Comparison of ENCODE assay signal across 12 cellular contexts in genomic region chr17:48587276-48588073, GRCh38. TPM values are rescaled to one million over a fixed set of nuclear protein-coding genes. Genes with fewer than 3 reads are reported as not detected.
DNase-seq lines count a peak whose midpoint lies in the region; ATAC-seq and TF ChIP-seq lines count a peak whose summit lies in the region.
"Had no signal": no experiment of that assay in that cellular context is flagged by ENCODE, and none has a peak within 500 bp of the region (broad histone marks: within the 10 kb centered on the region; RNA-seq: fewer than 3 reads in every experiment).

No MANE protein-coding gene starts in this region.

- H3K27ac Mint-ChIP-seq in dendritic cell treated with granulocyte-macrophage colony-stimulating factor and Interleukin-4, amounts not matched to agents 40 ng/mL and 50 ng/mL, for 4 days = peak overlapping the region; percentile 38
- no peak overlapping the region for H3K27ac Mint-ChIP-seq in progenitor cell of endocrine pancreas

- intact Hi-C loops in dendritic cell treated with granulocyte-macrophage colony-stimulating factor and Interleukin-4, amounts not matched to agents 40 ng/mL and 50 ng/mL, for 4 days (cut with micrococcal nuclease) = no loop called here

- peaks cover 61% of the 10 kb centered on the region for H3K4me1 Mint-ChIP-seq in dendritic cell treated with granulocyte-macrophage colony-stimulating factor and Interleukin-4, amounts not matched to agents 40 ng/mL and 50 ng/mL, for 4 days (ENCODE audit: low read depth)
- H3K4me1 Mint-ChIP-seq in progenitor cell of endocrine pancreas (ENCODE audit: low read depth) = peaks cover 4% of the 10 kb centered on the region

- H3K4me3 Mint-ChIP-seq in dendritic cell treated with granulocyte-macrophage colony-stimulating factor and Interleukin-4, amounts not matched to agents 40 ng/mL and 50 ng/mL, for 4 days = no peak overlapping the region
- H3K4me3 Mint-ChIP-seq in progenitor cell of endocrine pancreas (ENCODE audit: low read depth) = peak overlapping the region; percentile 63

- no peak for TF ChIP-seq CTCF in progenitor cell of endocrine pancreas (IDR thresholded peaks at IDR 0.05; ENCODE audit: unreplicated experiment)

- peak; percentile 74 for DNase-seq in DMS153 treated with DMSO at 0.1 percent for 48 hours (lab: John Stamatoyannopoulos, UW; ENCODE audit: unreplicated experiment)
- DNase-seq in NCI-H2081 treated with DMSO at 0.1 percent for 48 hours (lab: John Stamatoyannopoulos, UW) = peak; percentile 79
- no peak for DNase-seq in progenitor cell of endocrine pancreas (ENCODE audit: low spot score, unreplicated experiment)
- no peak for DNase-seq in NCI-H1048 (lab: John Stamatoyannopoulos, UW)
- no peak for DNase-seq in stimulated activated CD4-positive, alpha-beta T cell treated with anti-CD3 and anti-CD28 coated beads, Interleukin-12 subunit alpha, Interleukin-12 subunit beta, amount 100 ng/mL, for 4 hours
- DNase-seq: activated CD4-positive, alpha-beta T cell treated with anti-CD3 and anti-CD28 coated beads for 1 hour; anterior cingulate cortex; foreskin fibroblast; NCI-H446 had no signal

- H3K9me3 Mint-ChIP-seq in dendritic cell treated with granulocyte-macrophage colony-stimulating factor and Interleukin-4, amounts not matched to agents 40 ng/mL and 50 ng/mL, for 4 days = no peaks in the 10 kb centered on the region
- no peaks in the 10 kb centered on the region for H3K9me3 Mint-ChIP-seq in progenitor cell of endocrine pancreas (ENCODE audit: low read depth)

- ATAC-seq in HG02623 (IDR thresholded peaks at IDR 0.05; ENCODE audit: unreplicated experiment) (no peak), HG02981 (IDR thresholded peaks at IDR 0.05; ENCODE audit: unreplicated experiment) (no peak)

- H3K36me3 Mint-ChIP-seq in dendritic cell treated with granulocyte-macrophage colony-stimulating factor and Interleukin-4, amounts not matched to agents 40 ng/mL and 50 ng/mL, for 4 days (ENCODE audit: low read depth) = no peaks in the 10 kb centered on the region
- peaks cover 1% of the 10 kb centered on the region for H3K36me3 Mint-ChIP-seq in progenitor cell of endocrine pancreas (ENCODE audit: insufficient read depth)

- H3K27me3 Mint-ChIP-seq in dendritic cell treated with granulocyte-macrophage colony-stimulating factor and Interleukin-4, amounts not matched to agents 40 ng/mL and 50 ng/mL, for 4 days = peaks cover 100% of the 10 kb centered on the region
- peaks cover 100% of the 10 kb centered on the region for H3K27me3 Mint-ChIP-seq in progenitor cell of endocrine pancreas

RNA-seq across cellular contexts. Expression of gene HOXB3, which starts 2.6 kb away (rescaled TPM):
- total RNA-seq in progenitor cell of endocrine pancreas = 19.4 and 32.1 TPM in 2 replicates

RNA-seq across cellular contexts. Expression of gene HOXB5, which starts 6.1 kb away (rescaled TPM):
- total RNA-seq in progenitor cell of endocrine pancreas = 2.1 and 5.6 TPM in 2 replicates

RNA-seq across cellular contexts. Expression of gene HOXB4, which starts 9.3 kb away (rescaled TPM):
- 3.4 and 6.0 TPM in 2 replicates for total RNA-seq in progenitor cell of endocrine pancreas

RNA-seq across cellular contexts. Expression of gene HOXB6, which starts 17.3 kb away (rescaled TPM):
- total RNA-seq in progenitor cell of endocrine pancreas = 0.96 and 3.1 TPM in 2 replicates

RNA-seq across cellular contexts. Expression of gene HOXB7, which starts 23.3 kb away (rescaled TPM):
- total RNA-seq in progenitor cell of endocrine pancreas = 0.55 and 1.5 TPM in 2 replicates

Comparison
In these comparisons a context has a peak if more than half of its experiments do, and no peak if none do; other contexts are left out.
1. DNase-seq: peak in DMS153 treated with DMSO at 0.1 percent for 48 hours (single experiment) and NCI-H2081 treated with DMSO at 0.1 percent for 48 hours (single experiment); none in progenitor cell of endocrine pancreas (single experiment), NCI-H1048 (single experiment) and stimulated activated CD4-positive, alpha-beta T cell treated with anti-CD3 and anti-CD28 coated beads, Interleukin-12 subunit alpha, Interleukin-12 subunit beta, amount 100 ng/mL, for 4 hours (single experiment).